ENCODE assay signal across 12 cellular contexts in the genomic region with DNA sequence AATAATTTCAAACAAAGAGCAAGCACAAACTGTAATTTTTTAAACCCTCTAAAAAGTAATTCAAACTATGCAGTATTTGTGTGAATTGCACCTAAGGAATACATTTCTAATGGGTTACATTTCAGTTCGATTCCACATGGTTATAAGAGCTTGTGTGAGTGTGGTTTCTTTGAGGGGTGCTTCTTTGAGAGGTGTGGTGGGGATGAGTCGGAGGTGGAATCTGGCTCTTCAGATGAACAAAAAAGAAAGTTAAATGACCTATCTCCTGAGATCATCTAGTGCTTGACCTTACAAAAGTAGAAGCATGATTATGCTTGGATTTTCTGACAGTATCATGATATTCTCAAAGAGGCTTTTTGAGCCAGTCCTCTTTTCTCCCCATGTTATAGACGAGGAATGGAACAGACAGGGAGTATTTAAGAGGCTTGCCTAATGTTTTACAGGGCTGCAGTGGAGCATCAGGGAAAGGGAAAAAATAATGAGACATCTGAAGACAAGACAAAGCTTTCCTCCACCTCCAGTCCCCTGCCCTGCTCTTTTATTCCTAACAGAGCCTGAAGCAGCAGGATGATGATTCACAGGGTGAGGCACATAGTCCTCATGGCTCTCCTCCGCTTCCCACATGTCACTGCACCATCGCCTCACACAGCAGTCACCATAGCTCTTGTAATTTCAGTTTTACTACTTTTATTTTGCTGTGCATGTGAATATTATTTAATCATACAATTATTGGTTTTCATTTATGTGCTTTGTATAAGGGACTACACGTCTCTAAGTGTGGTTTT.
DNase-seq lines count a peak whose midpoint lies in the region; ATAC-seq and TF ChIP-seq lines count a peak whose summit lies in the region.
"Had no signal": no experiment of that assay in that cellular context is flagged by ENCODE, and none has a peak within 500 bp of the region (broad histone marks: within the 10 kb centered on the region; RNA-seq: fewer than 3 reads in every experiment).

No MANE protein-coding gene starts in this region.

- 0 out of 2 replicates have a peak, but pooled peaks cover 5% of the 10 kb centered on the region for H3K9me3 ChIP-seq in MG63

- H3K27me3 ChIP-seq in MG63: no peaks in the 10 kb centered on the region

- no peaks in the 10 kb centered on the region for H3K27me3 Mint-ChIP-seq in activated CD8-positive, alpha-beta T cell treated with anti-CD3 and anti-CD28 coated beads for 36 hours
- H3K27me3 Mint-ChIP-seq in activated CD8-positive, alpha-beta T cell treated with anti-CD3 and anti-CD28 coated beads, Interleukin-2, amount 10 ng/mL, durations not matched to agents 7 days and 5 days (ENCODE audit: low read depth): no peaks in the 10 kb centered on the region
- no peaks in the 10 kb centered on the region for H3K27me3 Mint-ChIP-seq in activated T-helper 2 cell treated with anti-CD3 and anti-CD28 coated beads, Interferon-gamma antibody, Interleukin-2, Interleukin-4, amounts not matched to agents 10 μg/mL and 5 μg/mL and 100 μg/mL, durations not matched to agents 14 hours and 24 hours and 36 hours (ENCODE audit: low read depth)
- H3K27me3 Mint-ChIP-seq in stimulated activated naive CD8-positive, alpha-beta T cell treated with anti-CD3 and anti-CD28 coated beads, Interleukin-15, Interleukin-2, amounts not matched to agents 100 ng/mL and 50 ng/mL, for 24 hours: no peaks in the 10 kb centered on the region

- intact Hi-C loops in activated CD8-positive, alpha-beta T cell treated with anti-CD3 and anti-CD28 coated beads for 36 hours (cut with micrococcal nuclease): no loop called here
- intact Hi-C loops in activated T-helper 2 cell treated with anti-CD3 and anti-CD28 coated beads, Interferon-gamma antibody, Interleukin-2, Interleukin-4, amounts not matched to agents 10 μg/mL and 5 μg/mL and 100 μg/mL, durations not matched to agents 14 hours and 24 hours and 36 hours (cut with micrococcal nuclease): no loop called here

- H3K4me1 Mint-ChIP-seq in activated CD8-positive, alpha-beta T cell treated with anti-CD3 and anti-CD28 coated beads for 36 hours (ENCODE audit: low read depth): peaks cover 10% of the 10 kb centered on the region
- H3K4me1 Mint-ChIP-seq in activated CD8-positive, alpha-beta T cell treated with anti-CD3 and anti-CD28 coated beads, Interleukin-2, amount 10 ng/mL, durations not matched to agents 7 days and 5 days (ENCODE audit: low read depth): no peaks in the 10 kb centered on the region
- peaks cover 15% of the 10 kb centered on the region for H3K4me1 Mint-ChIP-seq in activated T-helper 2 cell treated with anti-CD3 and anti-CD28 coated beads, Interferon-gamma antibody, Interleukin-2, Interleukin-4, amounts not matched to agents 10 μg/mL and 5 μg/mL and 100 μg/mL, durations not matched to agents 14 hours and 24 hours and 36 hours (ENCODE audit: low read depth)
- H3K4me1 Mint-ChIP-seq in stimulated activated naive CD8-positive, alpha-beta T cell treated with anti-CD3 and anti-CD28 coated beads, Interleukin-15, Interleukin-2, amounts not matched to agents 100 ng/mL and 50 ng/mL, for 24 hours (ENCODE audit: low read depth): peaks cover 24% of the 10 kb centered on the region

- no peak overlapping the region for H3K4me3 Mint-ChIP-seq in activated CD8-positive, alpha-beta T cell treated with anti-CD3 and anti-CD28 coated beads for 36 hours
- H3K4me3 Mint-ChIP-seq in activated CD8-positive, alpha-beta T cell treated with anti-CD3 and anti-CD28 coated beads, Interleukin-2, amount 10 ng/mL, durations not matched to agents 7 days and 5 days: no peak overlapping the region
- no peak overlapping the region for H3K4me3 Mint-ChIP-seq in activated T-helper 2 cell treated with anti-CD3 and anti-CD28 coated beads, Interferon-gamma antibody, Interleukin-2, Interleukin-4, amounts not matched to agents 10 μg/mL and 5 μg/mL and 100 μg/mL, durations not matched to agents 14 hours and 24 hours and 36 hours (ENCODE audit: low read depth)
- H3K4me3 Mint-ChIP-seq in stimulated activated naive CD8-positive, alpha-beta T cell treated with anti-CD3 and anti-CD28 coated beads, Interleukin-15, Interleukin-2, amounts not matched to agents 100 ng/mL and 50 ng/mL, for 24 hours: peak overlapping the region; percentile 3

- ATAC-seq in activated CD8-positive, alpha-beta T cell treated with anti-CD3 and anti-CD28 coated beads for 36 hours: peak; percentile 73
- no peak for ATAC-seq in activated CD8-positive, alpha-beta T cell treated with anti-CD3 and anti-CD28 coated beads, Interleukin-2, amount 10 ng/mL, durations not matched to agents 7 days and 5 days

- H3K4me3 ChIP-seq in foreskin fibroblast (ENCODE audit: low read depth in 1 of 2, low read length in 2 of 2): no peak overlapping the region
- H3K4me3 ChIP-seq in MG63: no peak overlapping the region
- H3K4me3 ChIP-seq: skin epidermis had no signal

- TF ChIP-seq CTCF in activated CD8-positive, alpha-beta T cell treated with anti-CD3 and anti-CD28 coated beads for 36 hours (IDR thresholded peaks at IDR 0.05): no peak
- TF ChIP-seq CTCF in foreskin fibroblast (IDR thresholded peaks at IDR 0.05; ENCODE audit: low read depth, low read length): no peak

- POLR2A ChIA-PET in activated CD8-positive, alpha-beta T cell treated with anti-CD3 and anti-CD28 coated beads for 36 hours (lab: Charles Lee): no interaction called here
- POLR2A ChIA-PET in activated CD8-positive, alpha-beta T cell treated with anti-CD3 and anti-CD28 coated beads, Interleukin-2, amount 10 ng/mL, durations not matched to agents 7 days and 5 days (lab: Charles Lee): no interaction called here

- peak; percentile 40 for DNase-seq in activated CD8-positive, alpha-beta T cell treated with anti-CD3 and anti-CD28 coated beads for 36 hours
- no peak for DNase-seq in activated CD8-positive, alpha-beta T cell treated with anti-CD3 and anti-CD28 coated beads, Interleukin-2, amount 10 ng/mL, durations not matched to agents 7 days and 5 days
- no peak for DNase-seq in activated T-helper 2 cell treated with anti-CD3 and anti-CD28 coated beads, Interferon-gamma antibody, Interleukin-2, Interleukin-4, amounts not matched to agents 10 μg/mL and 5 μg/mL and 100 μg/mL, durations not matched to agents 14 hours and 24 hours and 36 hours (ENCODE audit: low spot score)
- DNase-seq in foreskin fibroblast: peak; percentile 31 to 66
- DNase-seq in MG63: no peak
- no peak for DNase-seq in central memory CD4-positive, alpha-beta T cell
- DNase-seq in activated CD4-positive, alpha-beta T cell treated with anti-CD3 and anti-CD28 coated beads, Interleukin-2, amount 50 U/mL, for 1 hour: no peak
- DNase-seq: effector CD4-positive, alpha-beta T cell; SHP77; WERI-Rb-1 had no signal

- H3K9me3 Mint-ChIP-seq in activated CD8-positive, alpha-beta T cell treated with anti-CD3 and anti-CD28 coated beads for 36 hours: peaks cover 6% of the 10 kb centered on the region
- H3K9me3 Mint-ChIP-seq in activated CD8-positive, alpha-beta T cell treated with anti-CD3 and anti-CD28 coated beads, Interleukin-2, amount 10 ng/mL, durations not matched to agents 7 days and 5 days (ENCODE audit: insufficient read depth): peaks cover 18% of the 10 kb centered on the region
- H3K9me3 Mint-ChIP-seq in activated T-helper 2 cell treated with anti-CD3 and anti-CD28 coated beads, Interferon-gamma antibody, Interleukin-2, Interleukin-4, amounts not matched to agents 10 μg/mL and 5 μg/mL and 100 μg/mL, durations not matched to agents 14 hours and 24 hours and 36 hours: peaks cover 17% of the 10 kb centered on the region
- H3K9me3 Mint-ChIP-seq in stimulated activated naive CD8-positive, alpha-beta T cell treated with anti-CD3 and anti-CD28 coated beads, Interleukin-15, Interleukin-2, amounts not matched to agents 100 ng/mL and 50 ng/mL, for 24 hours: peaks cover 10% of the 10 kb centered on the region

- H3K36me3 Mint-ChIP-seq in activated CD8-positive, alpha-beta T cell treated with anti-CD3 and anti-CD28 coated beads for 36 hours (ENCODE audit: low read depth): peaks cover 18% of the 10 kb centered on the region
- peaks cover 25% of the 10 kb centered on the region for H3K36me3 Mint-ChIP-seq in activated CD8-positive, alpha-beta T cell treated with anti-CD3 and anti-CD28 coated beads, Interleukin-2, amount 10 ng/mL, durations not matched to agents 7 days and 5 days (ENCODE audit: low read depth)
- peaks cover 25% of the 10 kb centered on the region for H3K36me3 Mint-ChIP-seq in activated T-helper 2 cell treated with anti-CD3 and anti-CD28 coated beads, Interferon-gamma antibody, Interleukin-2, Interleukin-4, amounts not matched to agents 10 μg/mL and 5 μg/mL and 100 μg/mL, durations not matched to agents 14 hours and 24 hours and 36 hours (ENCODE audit: low read depth)
- H3K36me3 Mint-ChIP-seq in stimulated activated naive CD8-positive, alpha-beta T cell treated with anti-CD3 and anti-CD28 coated beads, Interleukin-15, Interleukin-2, amounts not matched to agents 100 ng/mL and 50 ng/mL, for 24 hours (ENCODE audit: low read depth): peaks cover 34% of the 10 kb centered on the region

- H3K36me3 ChIP-seq in MG63: peaks cover 72% of the 10 kb centered on the region

- CTCF ChIA-PET in activated CD8-positive, alpha-beta T cell treated with anti-CD3 and anti-CD28 coated beads for 36 hours (lab: Charles Lee): no interaction called here
- CTCF ChIA-PET in activated CD8-positive, alpha-beta T cell treated with anti-CD3 and anti-CD28 coated beads, Interleukin-2, amount 10 ng/mL, durations not matched to agents 7 days and 5 days (lab: Charles Lee): no interaction called here

- peak overlapping the region; percentile 25 for H3K27ac Mint-ChIP-seq in activated CD8-positive, alpha-beta T cell treated with anti-CD3 and anti-CD28 coated beads for 36 hours
- H3K27ac Mint-ChIP-seq in activated CD8-positive, alpha-beta T cell treated with anti-CD3 and anti-CD28 coated beads, Interleukin-2, amount 10 ng/mL, durations not matched to agents 7 days and 5 days: no peak overlapping the region
- peak overlapping the region; percentile 21 for H3K27ac Mint-ChIP-seq in activated T-helper 2 cell treated with anti-CD3 and anti-CD28 coated beads, Interferon-gamma antibody, Interleukin-2, Interleukin-4, amounts not matched to agents 10 μg/mL and 5 μg/mL and 100 μg/mL, durations not matched to agents 14 hours and 24 hours and 36 hours
- peak overlapping the region; percentile 71 for H3K27ac Mint-ChIP-seq in stimulated activated naive CD8-positive, alpha-beta T cell treated with anti-CD3 and anti-CD28 coated beads, Interleukin-15, Interleukin-2, amounts not matched to agents 100 ng/mL and 50 ng/mL, for 24 hours

Comparison
In these comparisons a context has a peak if more than half of its experiments do, and no peak if none do; other contexts are left out.
1. DNase-seq: peak in activated CD8-positive, alpha-beta T cell treated with anti-CD3 and anti-CD28 coated beads for 36 hours (single experiment) and foreskin fibroblast (2 of 2); none in activated CD8-positive, alpha-beta T cell treated with anti-CD3 and anti-CD28 coated beads, Interleukin-2, amount 10 ng/mL, durations not matched to agents 7 days and 5 days (single experiment), activated T-helper 2 cell treated with anti-CD3 and anti-CD28 coated beads, Interferon-gamma antibody, Interleukin-2, Interleukin-4, amounts not matched to agents 10 μg/mL and 5 μg/mL and 100 μg/mL, durations not matched to agents 14 hours and 24 hours and 36 hours (single experiment), MG63 (single experiment), central memory CD4-positive, alpha-beta T cell (single experiment) and activated CD4-positive, alpha-beta T cell treated with anti-CD3 and anti-CD28 coated beads, Interleukin-2, amount 50 U/mL, for 1 hour (single experiment).